In the genomic region with DNA sequence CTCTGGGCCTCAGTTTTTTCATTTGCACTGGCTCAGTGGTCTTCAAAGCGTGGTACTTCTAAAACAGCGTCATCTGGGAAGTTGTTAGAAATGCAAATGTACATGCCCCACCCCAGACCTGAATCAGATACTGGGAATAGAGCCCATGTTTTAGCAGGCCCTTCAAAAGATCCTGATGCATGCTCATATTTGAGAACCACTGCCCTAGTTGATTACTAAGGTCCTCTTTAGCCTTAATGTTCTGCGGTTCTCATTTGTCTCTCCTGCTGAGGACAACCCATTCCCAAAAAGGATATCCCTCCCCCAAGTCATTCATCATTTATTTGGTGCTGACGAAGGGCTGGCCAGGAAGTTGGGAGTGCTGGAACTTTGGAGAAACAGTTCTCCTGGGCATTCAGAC, we compare ENCODE assay signal across 1 cellular context.
TF ChIP-seq lines count a peak whose summit lies in the region.

No MANE protein-coding gene starts in this region.

TF ChIP-seq in A549, 52 proteins besides CTCF, POLR2A, EP300 and RAD21 (continued from another document):
- TF ChIP-seq, protein P1, sequence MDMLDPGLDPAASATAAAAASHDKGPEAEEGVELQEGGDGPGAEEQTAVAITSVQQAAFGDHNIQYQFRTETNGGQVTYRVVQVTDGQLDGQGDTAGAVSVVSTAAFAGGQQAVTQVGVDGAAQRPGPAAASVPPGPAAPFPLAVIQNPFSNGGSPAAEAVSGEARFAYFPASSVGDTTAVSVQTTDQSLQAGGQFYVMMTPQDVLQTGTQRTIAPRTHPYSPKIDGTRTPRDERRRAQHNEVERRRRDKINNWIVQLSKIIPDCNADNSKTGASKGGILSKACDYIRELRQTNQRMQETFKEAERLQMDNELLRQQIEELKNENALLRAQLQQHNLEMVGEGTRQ (IDR thresholded peaks at IDR 0.05): no peak
- TF ChIP-seq, protein P2, sequence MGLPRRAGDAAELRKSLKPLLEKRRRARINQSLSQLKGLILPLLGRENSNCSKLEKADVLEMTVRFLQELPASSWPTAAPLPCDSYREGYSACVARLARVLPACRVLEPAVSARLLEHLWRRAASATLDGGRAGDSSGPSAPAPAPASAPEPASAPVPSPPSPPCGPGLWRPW (IDR thresholded peaks at IDR 0.05): no peak
- no peak for TF ChIP-seq FOSL2 (IDR thresholded peaks at IDR 0.05)
- TF ChIP-seq FOSL2 (CRISPR knock-in tag; IDR thresholded peaks at IDR 0.05): no peak
- no peak for TF ChIP-seq NPAS2 (CRISPR knock-in tag; IDR thresholded peaks at IDR 0.05; ENCODE audit: borderline replicate concordance)
- TF ChIP-seq RCOR1 (IDR thresholded peaks at IDR 0.05; ENCODE audit: low read depth, low read length): no peak
TF ChIP-seq in A549: peak in this region for 0.
